In the genomic region with DNA sequence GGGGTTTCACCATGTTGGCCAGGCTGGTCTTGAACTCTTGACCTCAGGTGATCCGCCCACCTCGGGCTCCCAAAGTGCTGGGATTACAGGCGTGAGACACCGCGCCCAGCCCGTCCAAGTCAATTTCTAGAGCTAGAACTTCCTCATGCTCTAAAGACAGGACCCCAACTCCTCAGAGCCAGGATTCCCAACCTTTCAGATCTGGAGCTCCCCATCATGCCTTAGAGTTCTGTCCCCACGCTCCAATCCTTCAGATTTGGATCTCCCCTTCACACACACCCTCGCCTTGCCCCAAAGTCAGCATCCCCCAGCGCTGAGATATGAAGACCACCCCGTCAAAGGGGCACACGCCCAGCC, we compare ENCODE assay signal across 8 cellular contexts. TPM values are rescaled to one million over a fixed set of nuclear protein-coding genes. Genes with fewer than 3 reads are reported as not detected.
A peak's percentile ranks its signal among the peaks of the same experiment; 100 is the strongest.
DNase-seq lines count a peak whose midpoint lies in the region; ATAC-seq and TF ChIP-seq lines count a peak whose summit lies in the region.

No MANE protein-coding gene starts in this region.

- H3K4me3 ChIP-seq in GM08714 (ENCODE audit: low read length) = peak overlapping the region; percentile 50; the same call in 1 of the 2 replicates
- peak overlapping the region; percentile 35 to 55 for H3K4me3 ChIP-seq in gastroesophageal sphincter
- no peak overlapping the region for H3K4me3 ChIP-seq in lower leg skin (ENCODE audit: low read depth, poor library complexity, severe bottlenecking)

- intact Hi-C loops in sciatic nerve (cut with DNase I) = no loop called here
- intact Hi-C loops in lower leg skin (cut with DNase I; ENCODE audit: low total_unique reads) = no loop called here

- no peak for DNase-seq in T-cell
- no peak for DNase-seq in sciatic nerve (ENCODE audit: low spot score)
- DNase-seq in lower leg skin (ENCODE audit: low spot score in 2 of 2) = no peak
- no peak for DNase-seq in amniotic stem cell (lab: John Stamatoyannopoulos, UW)
- DNase-seq in MV-4-11 (lab: John Stamatoyannopoulos, UW) = no peak

- no peaks in the 10 kb centered on the region for H3K36me3 Mint-ChIP-seq in T-cell

- WGBS in gastroesophageal sphincter (ENCODE audit: low coverage in 1 of 2), 2 donors = 11 to 40% methylated on average over 5 to 6 of the region's 11 CpGs
- WGBS in lower leg skin, 2 donors = 41 to 42% methylated on average over 11 of the region's 11 CpGs

- ATAC-seq in T-cell (replicated peaks in 1 of 4) = no peak
- ATAC-seq in gastroesophageal sphincter = no peak
- ATAC-seq in sciatic nerve = peak; percentile 31
- no peak for ATAC-seq in GM21576 (IDR thresholded peaks at IDR 0.05; ENCODE audit: unreplicated experiment)

- H3K9me3 Mint-ChIP-seq in T-cell = no peaks in the 10 kb centered on the region

- TF ChIP-seq EP300 in gastroesophageal sphincter (IDR thresholded peaks at IDR 0.05) = no peak

- TF ChIP-seq POLR2A in gastroesophageal sphincter (IDR thresholded peaks at IDR 0.05) = no peak
- TF ChIP-seq POLR2A in lower leg skin (IDR thresholded peaks at IDR 0.05) = no peak

- H3K4me1 ChIP-seq in gastroesophageal sphincter = peaks cover 0 to 13% (median 5%) of the 10 kb centered on the region in 3 donors

- H3K27me3 ChIP-seq in gastroesophageal sphincter = peaks cover 38% of the 10 kb centered on the region

- peak overlapping the region; percentile 75 to 85 (median 76) for H3K4me3 Mint-ChIP-seq in T-cell

- POLR2A ChIA-PET in T-cell (lab: Charles Lee) = interaction anchor here in 1 of 2 donors (0.6 kb wide), 1 partner anchor 107 kb away, joined by 8 read pairs; no protein-coding TSS in a partner anchor

- H3K9me3 ChIP-seq in gastroesophageal sphincter = no peaks in the 10 kb centered on the region

- peak overlapping the region in 1 of 4 donors; percentile 7 for H3K27ac ChIP-seq in gastroesophageal sphincter

- peak overlapping the region; percentile 1 to 23 for H3K27ac Mint-ChIP-seq in T-cell

- no peaks in the 10 kb centered on the region for H3K36me3 ChIP-seq in gastroesophageal sphincter

- H3K4me1 Mint-ChIP-seq in T-cell = peaks cover 8 to 19% (median 17%) of the 10 kb centered on the region in 3 donors

- no peak for TF ChIP-seq CTCF in gastroesophageal sphincter (IDR thresholded peaks at IDR 0.05)
- no peak for TF ChIP-seq CTCF in lower leg skin (IDR thresholded peaks at IDR 0.05)

- CTCF ChIA-PET in T-cell (lab: Charles Lee) = interaction anchor here in 1 of 2 donors (0.6 kb wide), 1 partner anchor 173 kb away, joined by 3 read pairs; no protein-coding TSS in a partner anchor

- H3K27me3 Mint-ChIP-seq in T-cell = peaks cover 26 to 51% of the 10 kb centered on the region in 2 donors

RNA-seq across cellular contexts. Expression of gene KCTD19, which starts 0.4 kb away (rescaled TPM):
- not detected for total RNA-seq in T-cell
- under 1 TPM in 2 of 4 donors, not detected in 2; 0.13 to 0.19 TPM for total RNA-seq in gastroesophageal sphincter
- 0.53 TPM for total RNA-seq in sciatic nerve
- under 1 TPM in 2 of 4 donors, not detected in 2; 0.11 to 0.32 TPM for total RNA-seq in lower leg skin

RNA-seq across cellular contexts. Expression of gene LRRC36, which starts 0.5 kb away (rescaled TPM):
- not detected for total RNA-seq in T-cell
- total RNA-seq in gastroesophageal sphincter = under 1 TPM in 1 of 4 donors, not detected in 3; 0.27 TPM
- 1.5 TPM for total RNA-seq in sciatic nerve
- total RNA-seq in lower leg skin = under 1 TPM in 2 of 4 donors, not detected in 2; 0.26 to 0.64 TPM

RNA-seq across cellular contexts. Expression of gene PLEKHG4, which starts 46.8 kb away (rescaled TPM):
- 10 to 100 TPM; 19.4 to 27.5 (median 24.9) TPM for total RNA-seq in T-cell
- total RNA-seq in gastroesophageal sphincter = 10 to 100 TPM in 1 of 4 donors, 1 to 10 TPM in 3; 3.0 to 14.4 (median 6.1) TPM
- total RNA-seq in sciatic nerve = 15.0 TPM
- total RNA-seq in lower leg skin = 10 to 100 TPM; 16.6 to 28.0 (median 21.2) TPM
